In the genomic region with DNA sequence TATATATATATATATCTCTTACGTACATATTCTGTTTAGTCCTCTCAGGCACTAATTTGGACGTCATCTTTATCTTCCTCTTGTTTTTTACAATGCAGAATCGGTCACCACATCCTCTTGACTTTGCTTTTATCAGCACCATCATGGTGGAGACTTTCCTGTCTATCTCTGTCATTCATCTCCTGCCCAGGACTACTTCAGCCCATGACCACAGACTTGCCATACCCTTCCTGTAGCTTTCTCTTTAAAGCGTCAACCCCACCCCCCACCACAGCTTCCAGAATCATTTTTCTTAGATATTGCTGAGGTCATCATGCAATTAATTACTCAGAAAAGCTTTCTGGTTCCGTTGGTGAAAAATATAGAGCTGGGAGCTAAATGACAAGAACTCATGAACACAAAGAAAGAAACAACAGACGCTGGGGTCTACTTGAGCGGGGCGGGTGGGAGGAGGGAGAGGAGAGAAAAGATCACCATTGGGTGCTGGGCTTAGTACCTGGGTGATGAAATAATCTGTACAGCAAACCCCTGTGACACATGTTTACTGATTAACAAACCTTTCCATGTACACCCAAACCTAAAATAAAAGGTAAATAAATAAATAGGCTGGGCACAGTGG, we compare ENCODE assay signal across 1 cellular context.
TF ChIP-seq lines count a peak whose summit lies in the region.

No MANE protein-coding gene starts in this region.

TF ChIP-seq in K562, 482 proteins besides CTCF, POLR2A, EP300 and RAD21 (continued from another document):
- TF ChIP-seq, protein P1, sequence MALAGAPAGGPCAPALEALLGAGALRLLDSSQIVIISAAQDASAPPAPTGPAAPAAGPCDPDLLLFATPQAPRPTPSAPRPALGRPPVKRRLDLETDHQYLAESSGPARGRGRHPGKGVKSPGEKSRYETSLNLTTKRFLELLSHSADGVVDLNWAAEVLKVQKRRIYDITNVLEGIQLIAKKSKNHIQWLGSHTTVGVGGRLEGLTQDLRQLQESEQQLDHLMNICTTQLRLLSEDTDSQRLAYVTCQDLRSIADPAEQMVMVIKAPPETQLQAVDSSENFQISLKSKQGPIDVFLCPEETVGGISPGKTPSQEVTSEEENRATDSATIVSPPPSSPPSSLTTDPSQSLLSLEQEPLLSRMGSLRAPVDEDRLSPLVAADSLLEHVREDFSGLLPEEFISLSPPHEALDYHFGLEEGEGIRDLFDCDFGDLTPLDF (CRISPR knock-in tag; IDR thresholded peaks at IDR 0.05): no peak
- TF ChIP-seq ZNF316 (IDR thresholded peaks at IDR 0.05): peak; percentile 33; the same call in 1 of the 2 replicates
- TF ChIP-seq C11orf30 (IDR thresholded peaks at IDR 0.05; ENCODE audit: low read depth): peak; percentile 45; the same call in 1 of the 2 replicates
- TF ChIP-seq CREM (IDR thresholded peaks at IDR 0.05; ENCODE audit: low read depth): 0 out of 2 replicates have a peak, but pooled peaks have one; percentile 16
- no peak for TF ChIP-seq PRPF4 (IDR thresholded peaks at IDR 0.05; ENCODE audit: insufficient read depth, low read depth, low read length, poor library complexity, severe bottlenecking)
- no peak for TF ChIP-seq CEBPG (CRISPR knock-in tag; IDR thresholded peaks at IDR 0.05)
- peak; percentile 39 to 55; a peak in 3 of 4 replicates for TF ChIP-seq CEBPG (tag; conservative IDR thresholded peaks at IDR 0.05 in 1 of 2, IDR thresholded peaks at IDR 0.05 in 1 of 2)
- TF ChIP-seq, protein P2, sequence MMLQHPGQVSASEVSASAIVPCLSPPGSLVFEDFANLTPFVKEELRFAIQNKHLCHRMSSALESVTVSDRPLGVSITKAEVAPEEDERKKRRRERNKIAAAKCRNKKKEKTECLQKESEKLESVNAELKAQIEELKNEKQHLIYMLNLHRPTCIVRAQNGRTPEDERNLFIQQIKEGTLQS (IDR thresholded peaks at IDR 0.05): peak; percentile 41; the same call in 1 of the 2 replicates
- TF ChIP-seq, protein P2 (CRISPR knock-in tag; conservative IDR thresholded peaks at IDR 0.05): no peak
- peak; percentile 3; the same call in 1 of the 2 replicates for TF ChIP-seq MAFF (IDR thresholded peaks at IDR 0.05; ENCODE audit: low read length)
- TF ChIP-seq NR2C2 (CRISPR knock-in tag; IDR thresholded peaks at IDR 0.05): no peak
- no peak for TF ChIP-seq NR2C2 (tag; IDR thresholded peaks at IDR 0.05)
- TF ChIP-seq GABPA (tag; conservative IDR thresholded peaks at IDR 0.05; ENCODE audit: low read depth): 0 out of 2 replicates have a peak, but pooled peaks have one; percentile 32
